ENCODE assay signal across 10 cellular contexts in genomic region chr1:204583909-204584632, GRCh38.
A peak's percentile ranks its signal among the peaks of the same experiment; 100 is the strongest.
DNase-seq lines count a peak whose midpoint lies in the region; ATAC-seq and TF ChIP-seq lines count a peak whose summit lies in the region.
"Had no signal": no experiment of that assay in that cellular context is flagged by ENCODE, and none has a peak within 500 bp of the region (broad histone marks: within the 10 kb centered on the region; RNA-seq: fewer than 3 reads in every experiment).

No MANE protein-coding gene starts in this region.

- H3K4me3 ChIP-seq in SK-N-MC (no peak overlapping the region), ovary (no peak overlapping the region)
- no peak overlapping the region for H3K4me3 ChIP-seq in CD8-positive, alpha-beta memory T cell (ENCODE audit: low read length)

- TF ChIP-seq CTCF in ovary (IDR thresholded peaks at IDR 0.05): no peak

- H3K9me3 Mint-ChIP-seq in CD8-positive, alpha-beta memory T cell: no peaks in the 10 kb centered on the region

- H3K27ac ChIP-seq in SK-N-MC (peak overlapping the region; percentile 2), ovary (no peak overlapping the region)
- H3K27ac ChIP-seq in CD8-positive, alpha-beta memory T cell (ENCODE audit: low read depth, low read length): no peak overlapping the region

- H3K9me3 ChIP-seq in SK-N-MC (ENCODE audit: low read depth, low read length) (no peaks in the 10 kb centered on the region), ovary (no peaks in the 10 kb centered on the region)
- no peaks in the 10 kb centered on the region for H3K9me3 ChIP-seq in CD8-positive, alpha-beta memory T cell (ENCODE audit: low read length)
- H3K9me3 ChIP-seq: Caco-2 had no signal

- intact Hi-C loops in ovary (cut with DNase I): no loop called here

- DNase-seq in DMS79 (lab: John Stamatoyannopoulos, UW) (peak; percentile 61), NCI-H1105 (lab: John Stamatoyannopoulos, UW) (peak; percentile 57), SK-N-MC (ENCODE audit: low read depth, low spot score) (peak; percentile 47), midbrain (lab: John Stamatoyannopoulos, UW) (peak; percentile 15), D341Med (ENCODE audit: low spot score) (no peak), ovary (no peak)
- DNase-seq in CD8-positive, alpha-beta memory T cell: no peak
- DNase-seq: Caco-2 had no signal

- POLR2A ChIA-PET in CD8-positive, alpha-beta memory T cell (lab: Charles Lee): interaction anchor here (0.6 kb wide), 1 partner anchor 141 kb away, joined by 4 read pairs; no protein-coding TSS in a partner anchor

- H3K27me3 Mint-ChIP-seq in CD8-positive, alpha-beta memory T cell: no peaks in the 10 kb centered on the region

- H3K36me3 ChIP-seq in SK-N-MC (ENCODE audit: insufficient read depth, low read length) (no peaks in the 10 kb centered on the region), ovary (no peaks in the 10 kb centered on the region)
- no peaks in the 10 kb centered on the region for H3K36me3 ChIP-seq in CD8-positive, alpha-beta memory T cell (ENCODE audit: insufficient read depth, low read length)

- H3K27me3 ChIP-seq in CD8-positive, alpha-beta memory T cell (ENCODE audit: insufficient read depth, low read length, poor library complexity, severe bottlenecking): no peaks in the 10 kb centered on the region
- no peaks in the 10 kb centered on the region for H3K27me3 ChIP-seq in ovary

- no peak for ATAC-seq in HG02973 (IDR thresholded peaks at IDR 0.05; ENCODE audit: unreplicated experiment)
- ATAC-seq: HCT116 had no signal

- no peak for TF ChIP-seq POLR2A in ovary (IDR thresholded peaks at IDR 0.05)

- 88 to 93% (median 91%) methylated on average over 4 of the region's 4 CpGs for WGBS in ovary, 3 donors

- no peak for TF ChIP-seq EP300 in ovary (IDR thresholded peaks at IDR 0.05)

- H3K4me1 ChIP-seq in CD8-positive, alpha-beta memory T cell (ENCODE audit: insufficient read depth, low read length): peaks cover 25% of the 10 kb centered on the region
- H3K4me1 ChIP-seq in ovary (ENCODE audit: insufficient read depth): no peaks in the 10 kb centered on the region
- H3K4me1 ChIP-seq: Caco-2 had no signal

- CTCF ChIA-PET in CD8-positive, alpha-beta memory T cell (lab: Charles Lee): no interaction called here

- H3K4me3 Mint-ChIP-seq in CD8-positive, alpha-beta memory T cell: peak overlapping the region in 1 of 7 donors; percentile 19

- peaks cover 11 to 26% (median 17%) of the 10 kb centered on the region in 3 donors for H3K4me1 Mint-ChIP-seq in CD8-positive, alpha-beta memory T cell

- H3K36me3 Mint-ChIP-seq in CD8-positive, alpha-beta memory T cell: peaks cover 0 to 27% (median 7%) of the 10 kb centered on the region in 3 donors

- no peak overlapping the region for H3K9ac ChIP-seq in SK-N-MC (ENCODE audit: insufficient read length)

- H3K27ac Mint-ChIP-seq in CD8-positive, alpha-beta memory T cell: peak overlapping the region in 4 of 8 donors; percentile 20 to 87 (median 44)

Comparison
In these comparisons a context has a peak if more than half of its experiments do, and no peak if none do; other contexts are left out.
1. DNase-seq: peak in DMS79 (single experiment), NCI-H1105 (single experiment), SK-N-MC (single experiment) and midbrain (single experiment); none in CD8-positive, alpha-beta memory T cell (0 of 5), D341Med (single experiment) and ovary (0 of 5).